ENCODE assay signal across 14 cellular contexts in genomic region chr9:35562895-35563746, GRCh38. TPM values are rescaled to one million over a fixed set of nuclear protein-coding genes. Genes with fewer than 3 reads are reported as not detected.
A peak's percentile ranks its signal among the peaks of the same experiment; 100 is the strongest.
DNase-seq lines count a peak whose midpoint lies in the region; ATAC-seq, FAIRE-seq and TF ChIP-seq lines count a peak whose summit lies in the region.
"Had no signal": no experiment of that assay in that cellular context is flagged by ENCODE, and none has a peak within 500 bp of the region (broad histone marks: within the 10 kb centered on the region; RNA-seq: fewer than 3 reads in every experiment).

No MANE protein-coding gene starts in this region.

- H3K36me3 Mint-ChIP-seq in activated naive CD8-positive, alpha-beta T cell treated with anti-CD3 and anti-CD28 coated beads, Interleukin-2, amount 10 ng/mL, durations not matched to agents 7 days and 5 days = peaks cover 3% of the 10 kb centered on the region
- no peaks in the 10 kb centered on the region for H3K36me3 Mint-ChIP-seq in activated naive CD8-positive, alpha-beta T cell treated with anti-CD3 and anti-CD28 coated beads, Interleukin-2, amount 50 U/mL, for 24 hours (ENCODE audit: low read depth)

- H2AFZ ChIP-seq in osteoblast (ENCODE audit: low read length) = no peak overlapping the region

- H3K4me1 ChIP-seq in cardiac muscle cell (ENCODE audit: low read depth) = no peaks in the 10 kb centered on the region
- peaks cover 27% of the 10 kb centered on the region for H3K4me1 ChIP-seq in osteoblast (ENCODE audit: insufficient read depth, low read length)
- H3K4me1 ChIP-seq in vagina = peaks cover 19% of the 10 kb centered on the region

- H3K9me3 ChIP-seq in cardiac muscle cell (ENCODE audit: low read depth) (no peaks in the 10 kb centered on the region), osteoblast (ENCODE audit: low read depth, low read length) (no peaks in the 10 kb centered on the region), vagina (no peaks in the 10 kb centered on the region)

- H3K4me3 Mint-ChIP-seq in activated naive CD8-positive, alpha-beta T cell treated with anti-CD3 and anti-CD28 coated beads, Interleukin-2, amount 10 ng/mL, durations not matched to agents 7 days and 5 days = no peak overlapping the region
- H3K4me3 Mint-ChIP-seq in activated naive CD8-positive, alpha-beta T cell treated with anti-CD3 and anti-CD28 coated beads, Interleukin-2, amount 50 U/mL, for 24 hours = no peak overlapping the region

- no peak for DNase-seq in activated naive CD8-positive, alpha-beta T cell treated with anti-CD3 and anti-CD28 coated beads, Interleukin-2, amount 10 ng/mL, durations not matched to agents 7 days and 5 days
- no peak for DNase-seq in activated naive CD8-positive, alpha-beta T cell treated with anti-CD3 and anti-CD28 coated beads, Interleukin-2, amount 50 U/mL, for 24 hours
- DNase-seq in cardiac muscle cell (ENCODE audit: low read depth in 1 of 2, low spot score in 1 of 2) (no peak), osteoblast (ENCODE audit: insufficient read length, low spot score, missing footprints) (peak; percentile 80), vagina (ENCODE audit: extremely low spot score in 2 of 2) (no peak), GM03348 (ENCODE audit: low spot score) (no peak), GM19239 (ENCODE audit: insufficient read length, low spot score) (no peak)
- DNase-seq: activated T-cell treated with anti-CD3 and anti-CD28 coated beads, Interleukin-2, amount 50 U/mL, for 48 hours; hippocampal formation; NCI-H2171; stimulated activated CD4-positive, alpha-beta T cell treated with anti-CD3 and anti-CD28 coated beads, Interleukin-2, amount 100 ng/mL, for 48 hours had no signal

- H3K4me3 ChIP-seq in cardiac muscle cell (no peak overlapping the region), osteoblast (ENCODE audit: insufficient read depth, low read length) (no peak overlapping the region), vagina (peak overlapping the region in 1 of 2 donors; percentile 6)

- no peaks in the 10 kb centered on the region for H3K27me3 Mint-ChIP-seq in activated naive CD8-positive, alpha-beta T cell treated with anti-CD3 and anti-CD28 coated beads, Interleukin-2, amount 10 ng/mL, durations not matched to agents 7 days and 5 days
- no peaks in the 10 kb centered on the region for H3K27me3 Mint-ChIP-seq in activated naive CD8-positive, alpha-beta T cell treated with anti-CD3 and anti-CD28 coated beads, Interleukin-2, amount 50 U/mL, for 24 hours

- no peaks in the 10 kb centered on the region for H3K9me3 Mint-ChIP-seq in activated naive CD8-positive, alpha-beta T cell treated with anti-CD3 and anti-CD28 coated beads, Interleukin-2, amount 10 ng/mL, durations not matched to agents 7 days and 5 days
- H3K9me3 Mint-ChIP-seq in activated naive CD8-positive, alpha-beta T cell treated with anti-CD3 and anti-CD28 coated beads, Interleukin-2, amount 50 U/mL, for 24 hours = no peaks in the 10 kb centered on the region

- intact Hi-C loops in vagina (cut with DNase I) = no loop called here

- H3K4me1 Mint-ChIP-seq in activated naive CD8-positive, alpha-beta T cell treated with anti-CD3 and anti-CD28 coated beads, Interleukin-2, amount 10 ng/mL, durations not matched to agents 7 days and 5 days = peaks cover 10% of the 10 kb centered on the region
- H3K4me1 Mint-ChIP-seq in activated naive CD8-positive, alpha-beta T cell treated with anti-CD3 and anti-CD28 coated beads, Interleukin-2, amount 50 U/mL, for 24 hours = peaks cover 13% of the 10 kb centered on the region

- ATAC-seq in activated naive CD8-positive, alpha-beta T cell treated with anti-CD3 and anti-CD28 coated beads, Interleukin-2, amount 10 ng/mL, durations not matched to agents 7 days and 5 days (ENCODE audit: low read depth) = no peak
- no peak for ATAC-seq in activated naive CD8-positive, alpha-beta T cell treated with anti-CD3 and anti-CD28 coated beads, Interleukin-2, amount 50 U/mL, for 24 hours
- ATAC-seq in GM19328 (IDR thresholded peaks at IDR 0.05; ENCODE audit: unreplicated experiment) = no peak

- H3K27ac ChIP-seq in cardiac muscle cell = peak overlapping the region; percentile 40
- H3K27ac ChIP-seq in osteoblast (ENCODE audit: low read depth, low read length) = peak overlapping the region; percentile 64
- peak overlapping the region; percentile 20 for H3K27ac ChIP-seq in vagina

- POLR2A ChIA-PET in activated naive CD8-positive, alpha-beta T cell treated with anti-CD3 and anti-CD28 coated beads, Interleukin-2, amount 10 ng/mL, durations not matched to agents 7 days and 5 days (lab: Charles Lee) = no interaction called here

- no peaks in the 10 kb centered on the region for H3K79me2 ChIP-seq in osteoblast (ENCODE audit: insufficient read depth, low read length)

- TF ChIP-seq CTCF in cardiac muscle cell (IDR thresholded peaks at IDR 0.05; ENCODE audit: low read depth, low read length) = no peak
- TF ChIP-seq CTCF in osteoblast (IDR thresholded peaks at IDR 0.05; ENCODE audit: extremely low read depth, low read depth, low read length) = no peak
- TF ChIP-seq CTCF in vagina (IDR thresholded peaks at IDR 0.05) = no peak

- no peaks in the 10 kb centered on the region for H4K20me1 ChIP-seq in osteoblast (ENCODE audit: insufficient read depth, low read length)

- H3K4me2 ChIP-seq in osteoblast (ENCODE audit: insufficient read depth, low read length) = peak overlapping the region; percentile 25

- no peaks in the 10 kb centered on the region for H3K27me3 ChIP-seq in cardiac muscle cell
- H3K27me3 ChIP-seq in osteoblast (ENCODE audit: insufficient read depth, low read length) = no peaks in the 10 kb centered on the region
- H3K27me3 ChIP-seq in vagina = no peaks in the 10 kb centered on the region

- H3K36me3 ChIP-seq in cardiac muscle cell (peaks cover 6% of the 10 kb centered on the region), osteoblast (ENCODE audit: insufficient read depth, low read length) (peaks cover 42% of the 10 kb centered on the region), vagina (peaks cover 0 to 8% of the 10 kb centered on the region in 2 donors)

- H3K27ac Mint-ChIP-seq in activated naive CD8-positive, alpha-beta T cell treated with anti-CD3 and anti-CD28 coated beads, Interleukin-2, amount 10 ng/mL, durations not matched to agents 7 days and 5 days = peak overlapping the region; percentile 48
- no peak overlapping the region for H3K27ac Mint-ChIP-seq in activated naive CD8-positive, alpha-beta T cell treated with anti-CD3 and anti-CD28 coated beads, Interleukin-2, amount 50 U/mL, for 24 hours

- TF ChIP-seq POLR2A in vagina (IDR thresholded peaks at IDR 0.05) = no peak

- FAIRE-seq in GM19239 (lab: Jason Lieb, UNC) = no peak
- FAIRE-seq: TTC549 had no signal

RNA-seq across cellular contexts. Expression of gene TESK1, which starts 41.9 kb away (rescaled TPM):
- total RNA-seq in activated naive CD8-positive, alpha-beta T cell treated with anti-CD3 and anti-CD28 coated beads, Interleukin-2, amount 10 ng/mL, durations not matched to agents 7 days and 5 days = 10 to 100 TPM; 42.2 to 42.8 TPM
- total RNA-seq in cardiac muscle cell = 32.4 and 42.5 TPM in 2 replicates
- polyA plus RNA-seq in cardiac muscle cell = 30.3 and 30.8 TPM in 2 replicates
- 18.5 and 18.6 TPM in 2 replicates for total RNA-seq in osteoblast
- 29.7 TPM for total RNA-seq in vagina

RNA-seq across cellular contexts. Expression of gene CD72, which starts 55.1 kb away (rescaled TPM):
- total RNA-seq in activated naive CD8-positive, alpha-beta T cell treated with anti-CD3 and anti-CD28 coated beads, Interleukin-2, amount 10 ng/mL, durations not matched to agents 7 days and 5 days = 10 to 100 TPM; 15.3 to 18.4 TPM
- total RNA-seq in cardiac muscle cell = 1.4 and 5.1 TPM in 2 replicates
- 2.3 and 12.3 TPM in 2 replicates for polyA plus RNA-seq in cardiac muscle cell
- total RNA-seq in osteoblast = 2.7 and 2.9 TPM in 2 replicates
- 5.6 TPM for total RNA-seq in vagina
- polyA plus RNA-seq: neural cell had no signal
